Comparison of ENCODE assay signal across 8 cellular contexts in the genomic region with DNA sequence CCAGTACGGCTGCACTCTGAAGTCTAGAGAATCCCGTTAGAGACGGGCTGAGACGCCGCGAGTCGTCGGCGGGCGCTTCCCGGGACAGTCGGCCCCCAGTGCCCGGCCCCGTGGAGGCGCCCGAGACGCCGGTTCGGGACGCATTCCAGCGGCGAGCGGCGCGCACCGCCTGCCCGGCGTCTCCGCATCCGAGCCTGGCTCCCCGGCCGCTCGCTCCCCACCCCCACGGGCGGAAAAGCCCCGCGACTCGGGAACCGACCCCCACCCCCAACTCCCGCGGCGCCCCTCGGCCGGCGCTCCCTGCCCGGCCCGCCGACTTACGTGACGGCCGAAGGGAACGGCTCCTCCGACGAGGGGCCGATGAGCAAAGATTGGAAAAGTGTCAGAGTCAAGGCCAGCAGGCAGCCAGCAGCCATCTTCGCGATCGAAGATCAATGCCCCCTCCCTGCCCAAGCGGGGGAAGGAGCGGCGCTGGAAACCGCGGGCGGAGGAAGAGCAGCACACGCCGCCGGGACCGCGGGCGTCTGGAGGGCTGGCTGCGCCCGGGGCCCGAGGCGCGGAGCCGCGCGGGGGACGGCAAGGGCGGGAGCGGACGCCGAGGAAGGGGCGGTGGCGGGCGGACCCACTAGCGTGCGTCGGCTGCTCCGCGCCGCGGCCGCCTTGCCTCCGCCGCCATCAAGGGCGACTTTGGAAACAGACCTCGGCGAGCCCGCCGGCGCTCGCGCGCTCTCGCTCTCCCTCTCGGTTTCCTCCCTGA. TPM values are rescaled to one million over a fixed set of nuclear protein-coding genes. Genes with fewer than 3 reads are reported as not detected.
DNase-seq lines count a peak whose midpoint lies in the region; ATAC-seq, FAIRE-seq and TF ChIP-seq lines count a peak whose summit lies in the region.

TSS of gene CACNA2D1 (minus strand) at position 734 of the 757 bp plus-strand sequence.

- no peak for ATAC-seq in activated T-helper 17 cell treated with anti-CD3 and anti-CD28 coated beads, Interleukin-2, amount 50 U/mL, for 72 hours (replicated peaks)
- no peak for ATAC-seq in HG03097 (IDR thresholded peaks at IDR 0.05; ENCODE audit: low FRiP score, unreplicated experiment)

- no peaks in the 10 kb centered on the region for H3K9me3 Mint-ChIP-seq in activated T-helper 17 cell treated with anti-CD3 and anti-CD28 coated beads, Interleukin-2, amount 50 U/mL, for 72 hours
- H3K9me3 Mint-ChIP-seq in glutamatergic neuron (ENCODE audit: unreplicated experiment) = peaks cover 16% of the 10 kb centered on the region

- peak; percentile 15 for DNase-seq in NCI-H1436 (lab: John Stamatoyannopoulos, UW)
- no peak for DNase-seq in NCI-H1436 treated with DMSO at 0.1 percent for 48 hours (lab: John Stamatoyannopoulos, UW)
- DNase-seq in HTR-8/SVneo (ENCODE audit: insufficient read length, low spot score) = peak; percentile 4
- peak; percentile 52 for DNase-seq in glutamatergic neuron
- DNase-seq in occipital lobe (lab: John Stamatoyannopoulos, UW) = peak; percentile 41
- DNase-seq in HT-29 (ENCODE audit: low spot score) = no peak

- no peaks in the 10 kb centered on the region for H3K4me1 Mint-ChIP-seq in activated T-helper 17 cell treated with anti-CD3 and anti-CD28 coated beads, Interleukin-2, amount 50 U/mL, for 72 hours
- H3K4me1 Mint-ChIP-seq in glutamatergic neuron (ENCODE audit: low read depth, unreplicated experiment) = peaks cover 24% of the 10 kb centered on the region

- H3K4me3 Mint-ChIP-seq in activated T-helper 17 cell treated with anti-CD3 and anti-CD28 coated beads, Interleukin-2, amount 50 U/mL, for 72 hours = peak within 1 kb of the TSS; percentile 50
- H3K4me3 Mint-ChIP-seq in glutamatergic neuron (ENCODE audit: unreplicated experiment) = peak within 1 kb of the TSS; percentile 99

- no peak for TF ChIP-seq CTCF in glutamatergic neuron (IDR thresholded peaks at IDR 0.05; ENCODE audit: partially characterized antibody, unreplicated experiment)

- no peak within 1 kb of the TSS for H3K27ac Mint-ChIP-seq in activated T-helper 17 cell treated with anti-CD3 and anti-CD28 coated beads, Interleukin-2, amount 50 U/mL, for 72 hours
- peak within 1 kb of the TSS; percentile 99 for H3K27ac Mint-ChIP-seq in glutamatergic neuron (ENCODE audit: unreplicated experiment)

- H3K27me3 Mint-ChIP-seq in activated T-helper 17 cell treated with anti-CD3 and anti-CD28 coated beads, Interleukin-2, amount 50 U/mL, for 72 hours = peaks cover 25% of the 10 kb centered on the region
- peaks cover 21% of the 10 kb centered on the region for H3K27me3 Mint-ChIP-seq in glutamatergic neuron (ENCODE audit: unreplicated experiment)

- no peak for FAIRE-seq in HTR-8/SVneo (lab: Jason Lieb, UNC)

- no peaks in the 10 kb centered on the region for H3K36me3 Mint-ChIP-seq in activated T-helper 17 cell treated with anti-CD3 and anti-CD28 coated beads, Interleukin-2, amount 50 U/mL, for 72 hours (ENCODE audit: low read depth)
- no peaks in the 10 kb centered on the region for H3K36me3 Mint-ChIP-seq in glutamatergic neuron (ENCODE audit: unreplicated experiment)

RNA-seq across cellular contexts. Expression of gene CACNA2D1, which starts in this region (rescaled TPM):
- total RNA-seq in activated T-helper 17 cell treated with anti-CD3 and anti-CD28 coated beads, Interleukin-2, amount 50 U/mL, for 72 hours = not detected
- 258 TPM for total RNA-seq in glutamatergic neuron (ENCODE audit: unreplicated experiment)
- 149 TPM for total RNA-seq in occipital lobe
- not detected in 2 replicates for total RNA-seq in HT-29 (2014; rRNA removed; shearing (Covaris generic))

Comparison
In these comparisons a context has a peak if more than half of its experiments do, and no peak if none do; other contexts are left out.
1. RNA of gene CACNA2D1 (total RNA-seq): 258 TPM in glutamatergic neuron (single experiment) and 149 TPM in occipital lobe (single experiment); not detected in activated T-helper 17 cell treated with anti-CD3 and anti-CD28 coated beads, Interleukin-2, amount 50 U/mL, for 72 hours and not detected in HT-29; every median in the first group is over 100 times any median in the second.
2. DNase-seq: peak in NCI-H1436 (single experiment), HTR-8/SVneo (single experiment), glutamatergic neuron (single experiment) and occipital lobe (single experiment); none in NCI-H1436 treated with DMSO at 0.1 percent for 48 hours (single experiment) and HT-29 (single experiment).